ENCODE assay signal across 17 cellular contexts in the genomic region with DNA sequence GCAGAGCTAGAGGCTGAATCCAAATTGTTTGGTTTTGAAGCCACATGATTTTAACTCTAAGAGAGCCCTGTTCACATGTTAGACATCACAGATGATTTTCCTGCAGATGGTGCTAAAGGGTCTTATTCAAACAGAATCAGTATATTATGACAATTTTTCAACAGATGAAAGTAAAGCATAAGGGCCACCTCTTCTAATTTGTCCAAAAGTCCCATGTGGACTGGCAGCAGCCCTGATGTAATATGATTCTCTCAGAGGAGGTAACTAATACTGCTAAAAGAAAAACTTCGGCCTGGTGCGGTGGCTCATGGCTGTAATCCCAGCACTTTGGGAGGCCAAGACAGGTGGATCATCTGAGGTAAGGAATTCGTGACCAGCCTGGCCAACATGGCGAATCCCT. TPM values are rescaled to one million over a fixed set of nuclear protein-coding genes. Genes with fewer than 3 reads are reported as not detected.
DNase-seq lines count a peak whose midpoint lies in the region; ATAC-seq and TF ChIP-seq lines count a peak whose summit lies in the region.
"Had no signal": no experiment of that assay in that cellular context is flagged by ENCODE, and none has a peak within 500 bp of the region (broad histone marks: within the 10 kb centered on the region; RNA-seq: fewer than 3 reads in every experiment).

No MANE protein-coding gene starts in this region.

- peak; percentile 38 for TF ChIP-seq CTCF in osteocyte (IDR thresholded peaks at IDR 0.05)
- no peak for TF ChIP-seq CTCF in vagina (IDR thresholded peaks at IDR 0.05)

- DNase-seq in DMS 273 treated with DMSO at 0.1 percent for 48 hours (lab: John Stamatoyannopoulos, UW) (peak; percentile 18), NCI-H2171 treated with DMSO at 0.1 percent for 48 hours (lab: John Stamatoyannopoulos, UW) (peak; percentile 68), dermis blood vessel endothelial cell (peak; percentile 6), osteocyte (ENCODE audit: extremely low spot score, unreplicated experiment) (no peak), cardiac septum (ENCODE audit: low spot score) (no peak), vagina (ENCODE audit: extremely low spot score in 2 of 2) (no peak)
- DNase-seq: caudate nucleus; effector memory CD4-positive, alpha-beta T cell; left ventricle myocardium inferior; NCI-H1048; ovary; SIG-M5; stimulated activated CD4-positive, alpha-beta T cell treated with anti-CD3 and anti-CD28 coated beads, Interleukin-4, amount 100 ng/mL, for 1 hour; substantia nigra had no signal

- peaks cover 15% of the 10 kb centered on the region for H3K27me3 Mint-ChIP-seq in osteocyte (ENCODE audit: unreplicated experiment)

- H3K27me3 ChIP-seq in vagina: no peaks in the 10 kb centered on the region
- H3K27me3 ChIP-seq: ovary had no signal

- no peak overlapping the region for H3K27ac ChIP-seq in vagina
- H3K27ac ChIP-seq: left ventricle myocardium inferior, ovary had no signal

- H3K36me3 Mint-ChIP-seq in osteocyte (ENCODE audit: unreplicated experiment): no peaks in the 10 kb centered on the region

- no peaks in the 10 kb centered on the region for H3K9me3 ChIP-seq in vagina
- H3K9me3 ChIP-seq: left ventricle myocardium inferior, ovary had no signal

- no peaks in the 10 kb centered on the region for H3K36me3 ChIP-seq in vagina
- H3K36me3 ChIP-seq: left ventricle myocardium inferior, ovary had no signal

- intact Hi-C loops in cardiac septum (cut with DNase I) (no loop called here), vagina (cut with DNase I) (no loop called here)

- H3K9me3 Mint-ChIP-seq in osteocyte (ENCODE audit: unreplicated experiment): no peaks in the 10 kb centered on the region
- H3K9me3 Mint-ChIP-seq: activated T-helper 2 cell treated with anti-CD3 and anti-CD28 coated beads, Interferon-gamma antibody, Interleukin-2, Interleukin-4, amounts not matched to agents 10 μg/mL and 5 μg/mL and 100 μg/mL, durations not matched to agents 14 hours and 24 hours and 36 hours had no signal

- no peaks in the 10 kb centered on the region for H3K4me1 ChIP-seq in vagina
- H3K4me1 ChIP-seq: left ventricle myocardium inferior had no signal

- no peak for TF ChIP-seq POLR2A in vagina (IDR thresholded peaks at IDR 0.05)

- H3K27ac Mint-ChIP-seq in osteocyte (ENCODE audit: unreplicated experiment): no peak overlapping the region
- H3K27ac Mint-ChIP-seq: activated T-helper 2 cell treated with anti-CD3 and anti-CD28 coated beads, Interferon-gamma antibody, Interleukin-2, Interleukin-4, amounts not matched to agents 10 μg/mL and 5 μg/mL and 100 μg/mL, durations not matched to agents 14 hours and 24 hours and 36 hours had no signal

- H3K4me3 Mint-ChIP-seq in osteocyte (ENCODE audit: unreplicated experiment): no peak overlapping the region

- H3K4me3 ChIP-seq in vagina: no peak overlapping the region
- H3K4me3 ChIP-seq: K562, left ventricle myocardium inferior, ovary had no signal

- ATAC-seq in HG02840 (IDR thresholded peaks at IDR 0.05; ENCODE audit: low FRiP score, unreplicated experiment): no peak
- ATAC-seq: K562 had no signal

- H3K4me1 Mint-ChIP-seq in osteocyte (ENCODE audit: unreplicated experiment): no peaks in the 10 kb centered on the region

RNA-seq across cellular contexts. Expression of a gene that starts 26.0 kb away (rescaled TPM):
- total RNA-seq in dermis blood vessel endothelial cell: 65.8 and 70.6 TPM in 2 replicates
- total RNA-seq in osteocyte: 44.2 and 47.7 TPM in 2 replicates
- total RNA-seq in cardiac septum: 58.6 TPM
- total RNA-seq in vagina: 51.8 TPM

Comparison
In these comparisons a context has a peak if more than half of its experiments do, and no peak if none do; other contexts are left out.
1. DNase-seq: peak in DMS 273 treated with DMSO at 0.1 percent for 48 hours (single experiment), NCI-H2171 treated with DMSO at 0.1 percent for 48 hours (single experiment) and dermis blood vessel endothelial cell (single experiment); none in osteocyte (single experiment), cardiac septum (single experiment) and vagina (0 of 2).